In genomic region chr1:184050631-184051030, GRCh38 we compare ENCODE assay signal across 8 cellular contexts. TPM values are rescaled to one million over a fixed set of nuclear protein-coding genes. Genes with fewer than 3 reads are reported as not detected.
DNase-seq lines count a peak whose midpoint lies in the region; ATAC-seq and TF ChIP-seq lines count a peak whose summit lies in the region.

No MANE protein-coding gene starts in this region.

- TF ChIP-seq POLR2A in NB4 (IDR thresholded peaks at IDR 0.05; ENCODE audit: extremely low read depth, insufficient read length): no peak

- ATAC-seq in effector memory CD8-positive, alpha-beta T cell (replicated peaks): no peak
- ATAC-seq in GM18867 (IDR thresholded peaks at IDR 0.05; ENCODE audit: unreplicated experiment): no peak

- no peaks in the 10 kb centered on the region for H3K79me1 ChIP-seq in neuronal stem cell (ENCODE audit: low read depth, low read length)

- peaks cover 27% of the 10 kb centered on the region for H3K4me1 Mint-ChIP-seq in Caco-2 (ENCODE audit: low read depth, unreplicated experiment)
- H3K4me1 Mint-ChIP-seq in effector memory CD8-positive, alpha-beta T cell (ENCODE audit: low read depth in 2 of 2): peaks cover 21 to 26% of the 10 kb centered on the region in 2 donors

- peak overlapping the region; percentile 94 for H2AFZ ChIP-seq in neuronal stem cell (ENCODE audit: low read length)

- peak overlapping the region; percentile 86 for H3K4me3 ChIP-seq in Caco-2 (ENCODE audit: low read depth, low read length)
- peak overlapping the region; percentile 70 for H3K4me3 ChIP-seq in NB4 (ENCODE audit: low read depth, low read length)
- H3K4me3 ChIP-seq in neuronal stem cell (ENCODE audit: low read length in 2 of 2): peak overlapping the region in 1 of 2 donors; percentile 71

- H3K27ac Mint-ChIP-seq in Caco-2 (ENCODE audit: unreplicated experiment): peak overlapping the region; percentile 100
- H3K27ac Mint-ChIP-seq in effector memory CD8-positive, alpha-beta T cell: peak overlapping the region; percentile 96 to 97

- H2BK120ac ChIP-seq in neuronal stem cell (ENCODE audit: low read depth, low read length): no peak overlapping the region

- H3K4me1 ChIP-seq in Caco-2 (peaks cover 9% of the 10 kb centered on the region), neuronal stem cell (ENCODE audit: control insufficient read depth in 2 of 2, insufficient read depth in 1 of 2, low read depth in 1 of 2, low read length in 2 of 2) (peaks cover 2 to 6% of the 10 kb centered on the region in 2 donors)

- H4K91ac ChIP-seq in neuronal stem cell (ENCODE audit: low read depth, low read length, poor library complexity): no peak overlapping the region

- no peak overlapping the region for H2BK5ac ChIP-seq in neuronal stem cell (ENCODE audit: low read length)

- H3K14ac ChIP-seq in neuronal stem cell (ENCODE audit: low read length): no peak overlapping the region

- peak overlapping the region; percentile 88 for H3K4me3 Mint-ChIP-seq in Caco-2 (ENCODE audit: unreplicated experiment)
- peak overlapping the region; percentile 91 to 98 for H3K4me3 Mint-ChIP-seq in effector memory CD8-positive, alpha-beta T cell

- no peak overlapping the region for H4K8ac ChIP-seq in neuronal stem cell (ENCODE audit: low read depth, low read length)

- no peak overlapping the region for H3K4me2 ChIP-seq in neuronal stem cell (ENCODE audit: insufficient read depth, low read length, poor library complexity, severe bottlenecking)

- no peak overlapping the region for H3K23ac ChIP-seq in neuronal stem cell (ENCODE audit: low read depth, low read length, poor library complexity)

- H3K36me3 ChIP-seq in Caco-2 (ENCODE audit: control insufficient read depth, insufficient read depth, low read length) (no peaks in the 10 kb centered on the region), neuronal stem cell (replicated peaks in 1 of 2; ENCODE audit: control insufficient read depth in 2 of 2, insufficient read depth in 2 of 2, low read length in 2 of 2) (peaks cover 5 to 18% of the 10 kb centered on the region in 2 donors)

- DNase-seq in Caco-2: no peak
- peak; percentile 4 for DNase-seq in NB4 (ENCODE audit: low read depth)
- DNase-seq in effector memory CD8-positive, alpha-beta T cell: no peak
- DNase-seq in neuronal stem cell (ENCODE audit: low spot score): no peak
- DNase-seq in NCI-H2107 (lab: John Stamatoyannopoulos, UW): no peak
- no peak for DNase-seq in DMS 273 treated with DMSO at 0.1 percent for 48 hours (lab: John Stamatoyannopoulos, UW)
- no peak for DNase-seq in middle frontal gyrus (ENCODE audit: extremely low spot score, low spot score)

- H3K9me3 Mint-ChIP-seq in Caco-2 (ENCODE audit: unreplicated experiment): no peaks in the 10 kb centered on the region
- no peaks in the 10 kb centered on the region for H3K9me3 Mint-ChIP-seq in effector memory CD8-positive, alpha-beta T cell

- no peak overlapping the region for H3K4ac ChIP-seq in neuronal stem cell (ENCODE audit: low read length)

- H2BK12ac ChIP-seq in neuronal stem cell (ENCODE audit: low read length): no peak overlapping the region

- CTCF ChIA-PET in Caco-2 (lab: Charles Lee): interaction anchor here (0.6 kb wide), 1 partner anchor 416 kb away, joined by 3 read pairs; no protein-coding TSS in a partner anchor

- no peak overlapping the region for H3K9ac ChIP-seq in neuronal stem cell (ENCODE audit: low read depth, low read length, poor library complexity)

- H3K36me3 Mint-ChIP-seq in Caco-2 (ENCODE audit: insufficient read depth, unreplicated experiment): peaks cover 31% of the 10 kb centered on the region
- peaks cover 5% of the 10 kb centered on the region for H3K36me3 Mint-ChIP-seq in effector memory CD8-positive, alpha-beta T cell (ENCODE audit: insufficient read depth)

- no peak overlapping the region for H2BK15ac ChIP-seq in neuronal stem cell (ENCODE audit: low read length)

- POLR2A ChIA-PET in Caco-2 (lab: Charles Lee): interaction anchor here (0.6 to 2.3 kb wide), 3 partner anchors 54 to 135 kb away, joined by 3 to 19 read pairs (median 7); no protein-coding TSS in a partner anchor

- no TSS peak for BruUV-seq in Caco-2 (replicated peaks; lab: Mats Ljungman, UMichigan)

- intact Hi-C loops in Caco-2 (cut with micrococcal nuclease; ENCODE audit: unreplicated experiment): loop anchor here (1.0 to 10.0 kb wide), 7 partner anchors 13 to 416 kb away; partner anchors contain the start of genes ARPC5 and COLGALT2

- no peaks in the 10 kb centered on the region for H3K9me3 ChIP-seq in Caco-2
- peaks cover 0 to 15% of the 10 kb centered on the region in 2 donors for H3K9me3 ChIP-seq in neuronal stem cell (replicated peaks in 1 of 2; ENCODE audit: control insufficient read depth in 2 of 2, insufficient read depth in 1 of 2, low read depth in 1 of 2, low read length in 2 of 2)

- H3K27me3 ChIP-seq in Caco-2 (replicated peaks; ENCODE audit: control insufficient read depth, insufficient read depth, low read length) (no peaks in the 10 kb centered on the region), neuronal stem cell (ENCODE audit: control insufficient read depth in 3 of 3, insufficient read depth in 3 of 3, low read depth in 1 of 3, low read length in 3 of 3) (no peaks in the 10 kb centered on the region)

- H3K27me3 Mint-ChIP-seq in Caco-2 (ENCODE audit: insufficient read depth, unreplicated experiment): no peaks in the 10 kb centered on the region
- peaks cover 12 to 14% of the 10 kb centered on the region in 2 donors for H3K27me3 Mint-ChIP-seq in effector memory CD8-positive, alpha-beta T cell

- no peak overlapping the region for H3K18ac ChIP-seq in neuronal stem cell (ENCODE audit: low read length)

- no peak overlapping the region for H3K27ac ChIP-seq in neuronal stem cell (replicated peaks; ENCODE audit: low read length)

- H2AK5ac ChIP-seq in neuronal stem cell (ENCODE audit: low read depth, low read length): no peak overlapping the region

- no peak for TF ChIP-seq CTCF in Caco-2 (IDR thresholded peaks at IDR 0.05; ENCODE audit: insufficient read depth in 1 of 2, low read depth in 1 of 2, low read length in 1 of 2, severe bottlenecking in 1 of 2, unreplicated experiment in 1 of 2)
- no peak for TF ChIP-seq CTCF in NB4 (IDR thresholded peaks at IDR 0.05; ENCODE audit: low read depth, low read length)

RNA-seq across cellular contexts. Expression of gene TSEN15, which starts 0.9 kb away (rescaled TPM):
- total RNA-seq in Caco-2 (2022): 62.7 and 71.4 TPM in 2 replicates
- 58.2 TPM for polyA plus RNA-seq in neuronal stem cell (2013, experiment 1 of 2)
- 60.1 TPM for polyA plus RNA-seq in neuronal stem cell (2013, experiment 2 of 2)

RNA-seq across cellular contexts. Expression of gene COLGALT2, which starts 13.1 kb away (rescaled TPM):
- 10.5 and 10.6 TPM in 2 replicates for total RNA-seq in Caco-2 (2022)
- polyA plus RNA-seq in neuronal stem cell (2013, experiment 1 of 2): 13.7 TPM
- 14.1 TPM for polyA plus RNA-seq in neuronal stem cell (2013, experiment 2 of 2)
